ENCODE assay signal across 1 cellular context in the genomic region with DNA sequence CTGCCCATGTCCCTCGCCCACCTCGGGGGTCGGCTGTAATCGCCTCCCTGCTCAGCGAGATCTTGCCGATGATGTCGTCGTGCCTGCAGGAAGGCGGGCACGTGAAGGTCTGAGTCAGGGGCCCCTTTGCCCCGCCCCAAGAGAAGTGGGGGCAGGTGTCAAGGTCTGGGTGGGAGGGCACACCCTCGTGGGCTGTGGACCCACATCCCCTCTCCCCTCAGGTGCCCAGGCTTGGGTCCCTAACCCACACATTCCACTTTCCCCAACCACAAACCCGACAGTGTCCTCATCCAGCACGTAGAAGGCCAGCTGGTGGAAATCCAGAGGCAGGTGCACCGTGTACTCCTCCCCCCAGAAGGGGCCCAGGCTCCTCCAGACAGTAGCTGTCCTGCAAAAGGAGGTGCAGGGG.
TF ChIP-seq lines count a peak whose summit lies in the region.

No MANE protein-coding gene starts in this region.

TF ChIP-seq in K562, 482 proteins besides CTCF, POLR2A, EP300 and RAD21:
- no peak for TF ChIP-seq ZNF431 (CRISPR knock-in tag; IDR thresholded peaks at IDR 0.05)
- TF ChIP-seq, protein P1, sequence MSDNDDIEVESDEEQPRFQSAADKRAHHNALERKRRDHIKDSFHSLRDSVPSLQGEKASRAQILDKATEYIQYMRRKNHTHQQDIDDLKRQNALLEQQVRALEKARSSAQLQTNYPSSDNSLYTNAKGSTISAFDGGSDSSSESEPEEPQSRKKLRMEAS (CRISPR knock-in tag; IDR thresholded peaks at IDR 0.05), result 0 out of 2 replicates have a peak, but pooled peaks have one; percentile 16
- TF ChIP-seq, protein P2, sequence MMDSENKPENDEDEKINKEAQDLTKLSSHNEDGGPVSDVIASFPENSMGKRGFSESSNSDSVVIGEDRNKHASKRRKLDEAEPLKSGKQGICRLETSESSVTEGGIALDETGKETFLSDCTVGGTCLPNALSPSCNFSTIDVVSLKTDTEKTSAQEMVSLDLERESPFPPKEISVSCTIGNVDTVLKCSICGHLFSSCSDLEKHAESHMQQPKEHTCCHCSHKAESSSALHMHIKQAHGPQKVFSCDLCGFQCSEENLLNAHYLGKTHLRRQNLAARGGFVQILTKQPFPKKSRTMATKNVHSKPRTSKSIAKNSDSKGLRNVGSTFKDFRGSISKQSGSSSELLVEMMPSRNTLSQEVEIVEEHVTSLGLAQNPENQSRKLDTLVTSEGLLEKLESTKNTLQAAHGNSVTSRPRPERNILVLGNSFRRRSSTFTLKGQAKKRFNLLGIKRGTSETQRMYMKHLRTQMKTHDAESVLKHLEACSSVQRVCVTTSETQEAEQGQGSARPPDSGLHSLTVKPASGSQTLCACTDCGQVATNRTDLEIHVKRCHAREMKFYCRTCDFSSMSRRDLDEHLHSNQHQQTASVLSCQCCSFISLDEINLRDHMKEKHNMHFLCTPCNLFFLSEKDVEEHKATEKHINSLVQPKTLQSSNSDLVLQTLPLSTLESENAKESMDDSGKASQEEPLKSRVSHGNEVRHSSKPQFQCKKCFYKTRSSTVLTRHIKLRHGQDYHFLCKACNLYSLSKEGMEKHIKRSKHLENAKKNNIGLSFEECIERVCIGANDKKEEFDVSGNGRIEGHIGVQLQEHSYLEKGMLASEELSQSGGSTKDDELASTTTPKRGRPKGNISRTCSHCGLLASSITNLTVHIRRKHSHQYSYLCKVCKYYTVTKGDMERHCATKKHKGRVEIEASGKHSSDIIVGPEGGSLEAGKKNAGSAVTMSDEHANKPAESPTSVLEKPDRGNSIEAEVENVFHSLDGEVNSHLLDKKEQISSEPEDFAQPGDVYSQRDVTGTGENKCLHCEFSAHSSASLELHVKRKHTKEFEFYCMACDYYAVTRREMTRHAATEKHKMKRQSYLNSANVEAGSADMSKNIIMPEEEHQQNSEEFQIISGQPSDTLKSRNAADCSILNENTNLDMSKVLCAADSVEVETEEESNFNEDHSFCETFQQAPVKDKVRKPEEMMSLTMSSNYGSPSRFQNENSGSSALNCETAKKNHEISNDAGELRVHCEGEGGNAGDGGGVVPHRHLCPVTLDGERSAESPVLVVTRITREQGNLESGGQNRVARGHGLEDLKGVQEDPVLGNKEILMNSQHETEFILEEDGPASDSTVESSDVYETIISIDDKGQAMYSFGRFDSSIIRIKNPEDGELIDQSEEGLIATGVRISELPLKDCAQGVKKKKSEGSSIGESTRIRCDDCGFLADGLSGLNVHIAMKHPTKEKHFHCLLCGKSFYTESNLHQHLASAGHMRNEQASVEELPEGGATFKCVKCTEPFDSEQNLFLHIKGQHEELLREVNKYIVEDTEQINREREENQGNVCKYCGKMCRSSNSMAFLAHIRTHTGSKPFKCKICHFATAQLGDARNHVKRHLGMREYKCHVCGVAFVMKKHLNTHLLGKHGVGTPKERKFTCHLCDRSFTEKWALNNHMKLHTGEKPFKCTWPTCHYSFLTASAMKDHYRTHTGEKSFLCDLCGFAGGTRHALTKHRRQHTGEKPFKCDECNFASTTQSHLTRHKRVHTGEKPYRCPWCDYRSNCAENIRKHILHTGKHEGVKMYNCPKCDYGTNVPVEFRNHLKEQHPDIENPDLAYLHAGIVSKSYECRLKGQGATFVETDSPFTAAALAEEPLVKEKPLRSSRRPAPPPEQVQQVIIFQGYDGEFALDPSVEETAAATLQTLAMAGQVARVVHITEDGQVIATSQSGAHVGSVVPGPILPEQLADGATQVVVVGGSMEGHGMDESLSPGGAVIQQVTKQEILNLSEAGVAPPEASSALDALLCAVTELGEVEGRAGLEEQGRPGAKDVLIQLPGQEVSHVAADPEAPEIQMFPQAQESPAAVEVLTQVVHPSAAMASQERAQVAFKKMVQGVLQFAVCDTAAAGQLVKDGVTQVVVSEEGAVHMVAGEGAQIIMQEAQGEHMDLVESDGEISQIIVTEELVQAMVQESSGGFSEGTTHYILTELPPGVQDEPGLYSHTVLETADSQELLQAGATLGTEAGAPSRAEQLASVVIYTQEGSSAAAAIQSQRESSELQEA (IDR thresholded peaks at IDR 0.05; ENCODE audit: low read depth), result no peak
TF ChIP-seq in K562: peak in this region for 1.
